Comparison of ENCODE assay signal across 19 cellular contexts in genomic region chr9:125486576-125486975, GRCh38.
DNase-seq lines count a peak whose midpoint lies in the region; ATAC-seq, FAIRE-seq and TF ChIP-seq lines count a peak whose summit lies in the region.
"Had no signal": no experiment of that assay in that cellular context is flagged by ENCODE, and none has a peak within 500 bp of the region (broad histone marks: within the 10 kb centered on the region; RNA-seq: fewer than 3 reads in every experiment).

No MANE protein-coding gene starts in this region.

- DNase-seq in GM23248 = peak; percentile 38
- DNase-seq in HepG2 (ENCODE audit: low spot score) = no peak
- peak; percentile 33 to 48 for DNase-seq in gastrocnemius medialis
- no peak for DNase-seq in activated CD4-positive, alpha-beta T cell treated with anti-CD3 and anti-CD28 coated beads for 48 hours
- DNase-seq in urothelium cell line (ENCODE audit: low spot score) = no peak
- DNase-seq in RWPE1 (ENCODE audit: low spot score) = no peak
- DNase-seq in NCI-H524 treated with DMSO at 0.1 percent for 48 hours (lab: John Stamatoyannopoulos, UW) = no peak
- DNase-seq: activated CD4-positive, CD25-positive, alpha-beta regulatory T cell treated with anti-CD3 and anti-CD28 coated beads, Interleukin-2, amount 50 U/mL, for 72 hours; activated effector memory CD4-positive, alpha-beta T cell treated with anti-CD3 and anti-CD28 coated beads, Interleukin-2, amount 50 U/mL, for 16 hours; anterior cingulate cortex; CD8-positive, alpha-beta memory T cell; colonic mucosa; mammary epithelial cell; MV-4-11; NCI-H748 treated with DMSO at 0.1 percent for 48 hours; stimulated activated naive CD8-positive, alpha-beta T cell treated with anti-CD3 and anti-CD28 coated beads, Interleukin-15, Interleukin-2, amounts not matched to agents 100 U/mL and 50 U/mL, for 24 hours; T-helper 9 cell had no signal

- CTCF ChIA-PET in HepG2 (lab: Yijun Ruan, JAX; ENCODE audit: low intra/inter-chr PET ratio, low total read pairs) = no interaction called here
- CTCF ChIA-PET in RWPE1 (lab: Yijun Ruan, JAX) = no interaction called here

- in situ Hi-C loops in GM23248 (cut with MboI) (no loop called here), HepG2 (cut with HindIII; ENCODE audit: extremely low pct_ligation_motif_present, low pct_unique_long_range_greater_than_20kb) (no loop called here), gastrocnemius medialis (cut with MboI; ENCODE audit: low sequenced_read_pairs in 4 of 4) (no loop called here)

- H3K4me1 ChIP-seq in GM23248 (ENCODE audit: insufficient read depth) = peaks cover 30% of the 10 kb centered on the region
- H3K4me1 ChIP-seq in HepG2 (ENCODE audit: insufficient read depth, low read length) = peaks cover 29% of the 10 kb centered on the region
- peaks cover 0 to 5% of the 10 kb centered on the region in 2 donors for H3K4me1 ChIP-seq in gastrocnemius medialis
- H3K4me1 ChIP-seq: colonic mucosa had no signal

- no peak for FAIRE-seq in HepG2 (lab: Jason Lieb, UNC)
- no peak for FAIRE-seq in urothelium cell line (lab: Jason Lieb, UNC)
- FAIRE-seq: GM19239 had no signal

- no peak overlapping the region for H2AFZ ChIP-seq in GM23248
- no peak overlapping the region for H2AFZ ChIP-seq in HepG2 (ENCODE audit: low read length)

- H3K27ac ChIP-seq in GM23248 (no peak overlapping the region), HepG2 (ENCODE audit: extremely low read length, insufficient read depth, low read length) (peak overlapping the region; percentile 25), gastrocnemius medialis (no peak overlapping the region), RWPE1 (no peak overlapping the region)
- H3K27ac ChIP-seq: colonic mucosa had no signal

- H3K9me2 ChIP-seq in GM23248 (ENCODE audit: insufficient read depth) = no peaks in the 10 kb centered on the region

- H3K9ac ChIP-seq in GM23248 (no peak overlapping the region), HepG2 (ENCODE audit: insufficient read depth, low read depth, low read length) (no peak overlapping the region)

- H3K79me2 ChIP-seq in GM23248 (ENCODE audit: insufficient read depth) (peaks cover 7% of the 10 kb centered on the region; the same call in 1 of the 2 replicates), HepG2 (ENCODE audit: insufficient read depth, low read length) (no peaks in the 10 kb centered on the region)

- H4K20me1 ChIP-seq in GM23248 (ENCODE audit: insufficient read depth) (no peaks in the 10 kb centered on the region), HepG2 (ENCODE audit: insufficient read depth, low read length) (no peaks in the 10 kb centered on the region)

- H3K36me3 ChIP-seq in GM23248 (ENCODE audit: low read depth) (no peaks in the 10 kb centered on the region), HepG2 (replicated peaks in 1 of 2; ENCODE audit: control insufficient read depth in 1 of 2, insufficient read depth in 2 of 2, low read length in 2 of 2) (peaks cover 0 to 1% of the 10 kb centered on the region in 2 experiments; a peak in 2 of 5 replicates), gastrocnemius medialis (no peaks in the 10 kb centered on the region)
- H3K36me3 ChIP-seq: colonic mucosa had no signal

- no peak for TF ChIP-seq EP300 in HepG2 (IDR thresholded peaks at IDR 0.05; ENCODE audit: low read depth in 2 of 2, low read length in 2 of 2)
- TF ChIP-seq EP300 in HepG2 (CRISPR knock-in tag; IDR thresholded peaks at IDR 0.05; ENCODE audit: borderline replicate concordance) = no peak

- TF ChIP-seq CTCF in HepG2 (CRISPR knock-in tag; IDR thresholded peaks at IDR 0.05) = no peak
- TF ChIP-seq CTCF in gastrocnemius medialis (IDR thresholded peaks at IDR 0.05 in 4 of 5, conservative IDR thresholded peaks at IDR 0.05 in 1 of 5) = no peak
- no peak for TF ChIP-seq CTCF in RWPE1 (conservative IDR thresholded peaks at IDR 0.05; ENCODE audit: low read depth)

- intact Hi-C loops in HepG2 (cut with micrococcal nuclease; ENCODE audit: unreplicated experiment) (loop anchor here (5.0 to 10.0 kb wide), 2 partner anchors 48 to 146 kb away; no protein-coding TSS in a partner anchor), gastrocnemius medialis (cut with DNase I; ENCODE audit: low total_unique reads) (no loop called here)

- ATAC-seq in esophagus mucosa = peak; percentile 18
- peak; percentile 50 for ATAC-seq in HepG2
- peak; percentile 58 to 86 for ATAC-seq in gastrocnemius medialis
- ATAC-seq: stimulated activated naive CD8-positive, alpha-beta T cell treated with anti-CD3 and anti-CD28 coated beads, Interleukin-15, Interleukin-2, amounts not matched to agents 100 U/mL and 50 U/mL, for 24 hours had no signal

- no peaks in the 10 kb centered on the region for H3K9me3 ChIP-seq in GM23248 (ENCODE audit: low read depth)
- H3K9me3 ChIP-seq in HepG2 (ENCODE audit: low read length) = no peaks in the 10 kb centered on the region
- H3K9me3 ChIP-seq in gastrocnemius medialis = no peaks in the 10 kb centered on the region
- H3K9me3 ChIP-seq: colonic mucosa had no signal

- no peak for TF ChIP-seq RAD21 in HepG2 (CRISPR knock-in tag; IDR thresholded peaks at IDR 0.05)

- 39 to 45% methylated on average over 5 of the region's 5 CpGs for WGBS in GM23248 (ENCODE audit: low coverage in 1 of 2, low lambda C conversion rate in 2 of 2, missing lambda C conversion rate in 2 of 2), 2 experiments
- WGBS in HepG2 (ENCODE audit: low lambda C conversion rate) = 92% methylated on average over 5 of the region's 5 CpGs

- H3K27me3 ChIP-seq in GM23248 (replicated peaks; ENCODE audit: insufficient read depth) (no peaks in the 10 kb centered on the region), HepG2 (ENCODE audit: control insufficient read depth in 1 of 2, insufficient read depth in 2 of 2, low read length in 2 of 2) (no peaks in the 10 kb centered on the region), gastrocnemius medialis (no peaks in the 10 kb centered on the region)
- H3K27me3 ChIP-seq: colonic mucosa had no signal

- H3K4me2 ChIP-seq in GM23248 (ENCODE audit: unreplicated experiment) (no peak overlapping the region), HepG2 (ENCODE audit: low read depth, low read length) (peak overlapping the region; percentile 23; the same call in 1 of the 2 replicates)

- BruUV-seq in HepG2 (replicated peaks; lab: Mats Ljungman, UMichigan) = no TSS peak

- peaks cover 21% of the 10 kb centered on the region for H3F3A ChIP-seq in GM23248 (ENCODE audit: insufficient read depth)

- no peak for TF ChIP-seq POLR2A in HepG2 (IDR thresholded peaks at IDR 0.05; ENCODE audit: insufficient read depth in 1 of 2, low read depth in 2 of 2, low read length in 2 of 2)
- TF ChIP-seq POLR2A in gastrocnemius medialis (IDR thresholded peaks at IDR 0.05) = no peak

- no peak overlapping the region for H3K4me3 ChIP-seq in GM23248
- no peak overlapping the region for H3K4me3 ChIP-seq in HepG2 (replicated peaks in 1 of 3; ENCODE audit: insufficient read depth in 1 of 3, low read depth in 2 of 3, low read length in 3 of 3)
- H3K4me3 ChIP-seq in gastrocnemius medialis = no peak overlapping the region
- H3K4me3 ChIP-seq: colonic mucosa had no signal

- POLR2A ChIA-PET in HepG2 (lab: Yijun Ruan, JAX) = interaction anchor here (1.4 kb wide), 1 partner anchor 13 kb away, joined by 4 read pairs; no protein-coding TSS in a partner anchor
- POLR2A ChIA-PET in RWPE1 (lab: Yijun Ruan, JAX; ENCODE audit: low non-redundant PET) = no interaction called here

TF ChIP-seq in HepG2, 621 proteins besides CTCF, POLR2A, EP300 and RAD21 (continues in another document):
- TF ChIP-seq BCL3 (CRISPR knock-in tag; IDR thresholded peaks at IDR 0.05) (0 out of 2 replicates have a peak, but pooled peaks have one; percentile 46), SPEN (CRISPR knock-in tag; IDR thresholded peaks at IDR 0.05; ENCODE audit: low read depth) (peak; percentile 24; the same call in 1 of the 2 replicates), HNF1B (CRISPR knock-in tag; IDR thresholded peaks at IDR 0.05) (peak; percentile 7; the same call in 1 of the 2 replicates), ZGPAT (CRISPR knock-in tag; IDR thresholded peaks at IDR 0.05) (no peak), KDM5A (IDR thresholded peaks at IDR 0.05; ENCODE audit: borderline replicate concordance, low read length) (no peak)

Comparison
In these comparisons a context has a peak if more than half of its experiments do, and no peak if none do; other contexts are left out.
1. DNase-seq: peak in GM23248 (single experiment) and gastrocnemius medialis (2 of 2); none in HepG2 (single experiment), activated CD4-positive, alpha-beta T cell treated with anti-CD3 and anti-CD28 coated beads for 48 hours (single experiment), urothelium cell line (single experiment), RWPE1 (single experiment) and NCI-H524 treated with DMSO at 0.1 percent for 48 hours (single experiment).
2. ATAC-seq: peak in every context shown above with its lines; median percentile 72 in gastrocnemius medialis; 50 in HepG2; 18 in esophagus mucosa.